12 cellular contexts compared by ENCODE assay signal in the genomic region with DNA sequence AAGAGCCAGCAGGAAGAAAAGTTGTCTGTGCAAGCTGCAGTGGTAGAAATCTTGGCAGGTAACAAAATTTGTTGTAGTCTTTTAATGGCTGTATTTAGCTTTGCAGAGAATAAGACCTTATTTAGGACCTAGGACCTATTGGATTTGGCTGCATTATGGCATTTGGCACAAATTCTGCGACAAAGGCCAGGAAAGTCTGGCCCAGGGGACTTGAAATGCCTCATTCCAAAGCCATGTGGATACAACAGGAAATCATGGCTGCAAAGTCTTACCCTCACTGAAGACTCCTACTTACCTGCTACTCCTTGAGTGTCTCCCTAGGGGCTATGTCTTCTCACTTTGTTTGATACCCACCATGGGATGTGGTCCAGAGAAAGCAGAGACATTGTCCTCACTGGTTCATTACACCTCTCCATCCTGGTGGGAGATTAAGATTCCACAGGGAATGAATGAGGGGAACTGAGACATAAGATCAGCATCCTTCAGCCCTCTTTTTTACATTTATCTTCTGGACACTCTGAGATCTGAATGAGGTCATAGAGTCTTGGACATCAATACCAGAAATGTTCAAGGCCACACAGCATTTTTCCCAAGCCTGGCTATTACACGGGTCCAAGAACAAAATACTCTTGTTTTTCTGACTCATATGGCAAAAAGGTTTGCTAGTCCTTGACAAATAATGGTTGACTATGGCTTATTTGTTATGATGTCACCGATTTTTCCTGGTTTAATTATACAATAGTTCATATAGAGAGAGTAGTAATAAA.
"Had no signal": no experiment of that assay in that cellular context is flagged by ENCODE, and none has a peak within 500 bp of the region (broad histone marks: within the 10 kb centered on the region; RNA-seq: fewer than 3 reads in every experiment).

No MANE protein-coding gene starts in this region.

- H3K4me1 Mint-ChIP-seq: naive B cell had no signal

- H3K4me3 Mint-ChIP-seq: naive B cell, T-cell had no signal

- H3K36me3 Mint-ChIP-seq: naive B cell, T-cell had no signal

- ATAC-seq: left lung, pancreas had no signal

- DNase-seq: activated CD4-positive, alpha-beta T cell treated with anti-CD3 and anti-CD28 coated beads for 1 hour; activated gamma-delta T cell; hippocampal formation; kidney; left lung; mammary epithelial cell; naive B cell; pancreas; sigmoid colon; spleen; stomach; T-cell had no signal

- H3K9me3 Mint-ChIP-seq: naive B cell, T-cell had no signal
